In genomic region chrX:46991664-46992063, GRCh38 we compare ENCODE assay signal across 26 cellular contexts.
"Had no signal": no experiment of that assay in that cellular context is flagged by ENCODE, and none has a peak within 500 bp of the region (broad histone marks: within the 10 kb centered on the region; RNA-seq: fewer than 3 reads in every experiment).

No MANE protein-coding gene starts in this region.

- H3K36me3 ChIP-seq: breast epithelium, gastrocnemius medialis, left lung, sigmoid colon, upper lobe of right lung had no signal

- H3K4me1 ChIP-seq: breast epithelium, esophagus squamous epithelium, gastrocnemius medialis, left lung, sigmoid colon, upper lobe of right lung had no signal

- H3K4me3 ChIP-seq: breast epithelium, dorsolateral prefrontal cortex, esophagus squamous epithelium, gastrocnemius medialis, left lung, lung, sigmoid colon, smooth muscle cell, upper lobe of right lung had no signal

- H3K4me2 ChIP-seq: smooth muscle cell had no signal

- H3K27me3 ChIP-seq: esophagus squamous epithelium, gastrocnemius medialis, sigmoid colon, upper lobe of right lung had no signal

- H3K9me3 ChIP-seq: esophagus squamous epithelium, gastrocnemius medialis, left lung, sigmoid colon, upper lobe of right lung had no signal

- FAIRE-seq: colon had no signal

- H3K27ac ChIP-seq: breast epithelium, dorsolateral prefrontal cortex, esophagus squamous epithelium, gastrocnemius medialis, left lung, sigmoid colon, upper lobe of right lung had no signal

- DNase-seq: activated CD4-positive, alpha-beta T cell treated with anti-CD3 and anti-CD28 coated beads for 4 hours; activated CD4-positive, alpha-beta T cell treated with anti-CD3 and anti-CD28 coated beads, Interleukin-2, amount 50 U/mL, for 48 hours; activated CD4-positive, CD25-positive, alpha-beta regulatory T cell; activated naive CD4-positive, alpha-beta T cell treated with anti-CD3 and anti-CD28 coated beads for 36 hours; activated naive CD8-positive, alpha-beta T cell treated with anti-CD3 and anti-CD28 coated beads, Interleukin-2, amount 10 ng/mL, durations not matched to agents 7 days and 5 days; activated T-cell treated with anti-CD3 and anti-CD28 coated beads, Interleukin-2, amount 50 U/mL, for 48 hours; amniotic stem cell; dorsolateral prefrontal cortex; esophagus squamous epithelium; gastrocnemius medialis; head of caudate nucleus; immature natural killer cell; kidney glomerular epithelial cell; left lung; naive thymus-derived CD4-positive, alpha-beta T cell; retina; sigmoid colon; stimulated activated CD4-positive, alpha-beta T cell treated with anti-CD3 and anti-CD28 coated beads, Interleukin-15, amount 100 ng/mL, for 24 hours; stimulated activated CD4-positive, alpha-beta T cell treated with anti-CD3 and anti-CD28 coated beads, Interleukin-4, amount 100 ng/mL, for 1 hour; stimulated activated naive CD4-positive, alpha-beta T cell; T-helper 9 cell; upper lobe of right lung had no signal
